Comparison of ENCODE assay signal across 1 cellular context in genomic region chr3:126132751-126133511, GRCh38.
TF ChIP-seq lines count a peak whose summit lies in the region.

No MANE protein-coding gene starts in this region.

TF ChIP-seq in HepG2, 621 proteins besides CTCF, POLR2A, EP300 and RAD21:
- TF ChIP-seq HMG20A (CRISPR knock-in tag; IDR thresholded peaks at IDR 0.05; ENCODE audit: borderline replicate concordance) (no peak), FOSL2 (CRISPR knock-in tag; IDR thresholded peaks at IDR 0.05) (no peak), KAT8 (CRISPR knock-in tag; IDR thresholded peaks at IDR 0.05) (no peak), HMGXB3 (CRISPR knock-in tag; IDR thresholded peaks at IDR 0.05; ENCODE audit: borderline replicate concordance) (no peak), ZNF337 (CRISPR knock-in tag; IDR thresholded peaks at IDR 0.05; ENCODE audit: borderline replicate concordance, low read depth) (no peak), SIN3A (IDR thresholded peaks at IDR 0.05; ENCODE audit: borderline replicate concordance, low read depth, low read length) (no peak), GATA4 (IDR thresholded peaks at IDR 0.05; ENCODE audit: borderline replicate concordance, low read depth) (no peak), PRPF4 (IDR thresholded peaks at IDR 0.05; ENCODE audit: low read depth, low read length, poor library complexity, severe bottlenecking) (no peak), ZMYM4 (CRISPR knock-in tag; IDR thresholded peaks at IDR 0.05) (no peak), ZNF484 (CRISPR knock-in tag; IDR thresholded peaks at IDR 0.05; ENCODE audit: borderline replicate concordance, low read depth) (no peak), FOSL1 (CRISPR knock-in tag; IDR thresholded peaks at IDR 0.05; ENCODE audit: borderline replicate concordance) (no peak)
- TF ChIP-seq, protein P1, sequence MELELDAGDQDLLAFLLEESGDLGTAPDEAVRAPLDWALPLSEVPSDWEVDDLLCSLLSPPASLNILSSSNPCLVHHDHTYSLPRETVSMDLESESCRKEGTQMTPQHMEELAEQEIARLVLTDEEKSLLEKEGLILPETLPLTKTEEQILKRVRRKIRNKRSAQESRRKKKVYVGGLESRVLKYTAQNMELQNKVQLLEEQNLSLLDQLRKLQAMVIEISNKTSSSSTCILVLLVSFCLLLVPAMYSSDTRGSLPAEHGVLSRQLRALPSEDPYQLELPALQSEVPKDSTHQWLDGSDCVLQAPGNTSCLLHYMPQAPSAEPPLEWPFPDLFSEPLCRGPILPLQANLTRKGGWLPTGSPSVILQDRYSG (CRISPR knock-in tag; IDR thresholded peaks at IDR 0.05) = no peak
